Comparison of ENCODE assay signal across 1 cellular context in genomic region chr4:113762061-113762850, GRCh38.
TF ChIP-seq lines count a peak whose summit lies in the region.

No MANE protein-coding gene starts in this region.

TF ChIP-seq in liver, 16 proteins besides CTCF, POLR2A, EP300 and RAD21 (continued from another document):
- TF ChIP-seq REST (IDR thresholded peaks at IDR 0.05): peak; percentile 93
- TF ChIP-seq GABPA (IDR thresholded peaks at IDR 0.05 in 1 of 2, conservative IDR thresholded peaks at IDR 0.05 in 1 of 2): peak in 1 of 2 donors; percentile 49
- no peak for TF ChIP-seq NR2F2 (IDR thresholded peaks at IDR 0.05)
- TF ChIP-seq HNF4G (IDR thresholded peaks at IDR 0.05): no peak
